ENCODE assay signal across 1 cellular context in genomic region chr5:67648201-67648671, GRCh38.
TF ChIP-seq lines count a peak whose summit lies in the region.

No MANE protein-coding gene starts in this region.

TF ChIP-seq in WTC11, 78 proteins besides CTCF, POLR2A, EP300 and RAD21 (continued from another document):
- no peak for TF ChIP-seq E2F4 (CRISPR knock-in tag; IDR thresholded peaks at IDR 0.05; ENCODE audit: borderline replicate concordance, low read depth)
